In the genomic region with DNA sequence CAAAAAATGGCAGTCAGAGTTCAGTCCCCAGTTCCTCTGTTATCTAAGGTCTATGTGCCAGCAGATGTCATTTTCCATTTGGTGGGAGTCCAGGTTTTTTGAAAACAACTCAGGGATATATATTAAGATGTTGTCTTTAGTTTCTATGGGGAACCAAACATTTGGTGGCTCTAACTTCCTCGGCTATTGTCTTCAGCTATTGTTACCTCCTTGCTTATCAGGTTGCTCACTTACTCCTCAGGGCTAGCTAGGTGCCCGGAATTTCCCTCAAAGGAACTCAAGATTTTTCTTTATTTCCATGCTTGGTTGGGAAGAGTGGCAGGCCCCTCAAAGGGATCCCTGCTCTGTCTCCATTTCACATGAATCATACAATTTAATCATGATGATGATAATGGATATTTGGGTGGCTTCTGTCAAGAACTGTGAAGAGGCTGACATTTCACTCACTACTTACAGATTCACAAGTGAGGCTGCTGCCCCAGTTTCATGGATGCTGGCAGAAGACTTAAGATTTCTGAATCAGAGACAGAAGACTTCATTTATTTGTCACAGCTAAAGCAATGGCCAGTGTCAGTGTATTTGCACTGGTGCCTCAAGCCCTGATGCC, we compare ENCODE assay signal across 15 cellular contexts.
A peak's percentile ranks its signal among the peaks of the same experiment; 100 is the strongest.
DNase-seq lines count a peak whose midpoint lies in the region; TF ChIP-seq lines count a peak whose summit lies in the region.
"Had no signal": no experiment of that assay in that cellular context is flagged by ENCODE, and none has a peak within 500 bp of the region (broad histone marks: within the 10 kb centered on the region; RNA-seq: fewer than 3 reads in every experiment).

No MANE protein-coding gene starts in this region.

- H4K20me1 ChIP-seq in hepatocyte (ENCODE audit: insufficient read depth, poor library complexity, severe bottlenecking) = no peaks in the 10 kb centered on the region

- H3K27me3 Mint-ChIP-seq in HFFc6 (ENCODE audit: insufficient read depth) = no peaks in the 10 kb centered on the region; the same call in 1 of the 2 replicates
- H3K27me3 Mint-ChIP-seq: IgD-negative memory B cell had no signal

- H3K79me2 ChIP-seq in hepatocyte = no peaks in the 10 kb centered on the region

- WGBS in hepatocyte (ENCODE audit: low lambda C conversion rate, missing lambda C conversion rate) = 91% methylated on average over 2 of the region's 2 CpGs

- DNase-seq in HFFc6 (no peak), RPMI7951 (ENCODE audit: low read depth) (peak; percentile 39), hepatocyte (ENCODE audit: low spot score) (no peak), pulmonary artery endothelial cell (ENCODE audit: low read depth, low spot score) (peak; percentile 20), anterior cingulate cortex (lab: John Stamatoyannopoulos, UW) (no peak), SIG-M5 treated with dmso at 0.1 percent for 504 hours (lab: John Stamatoyannopoulos, UW; ENCODE audit: unreplicated experiment) (no peak)
- no peak for DNase-seq in activated CD8-positive, alpha-beta memory T cell treated with anti-CD3 and anti-CD28 coated beads, Interleukin-2, amount 50 U/mL, for 48 hours
- DNase-seq: C1 segment of cervical spinal cord, NCI-H1436 treated with DMSO at 0.1 percent for 48 hours, NCI-H2081, PC-3, Right ventricle myocardium superior had no signal

- H3K4me1 ChIP-seq in hepatocyte (ENCODE audit: insufficient read depth) = peaks cover 32% of the 10 kb centered on the region
- H3K4me1 ChIP-seq: HAP-1 had no signal

- H3K27ac Mint-ChIP-seq in HFFc6 = peak overlapping the region; percentile 11; the same call in 1 of the 2 replicates

- peak overlapping the region; percentile 93 for H3K27ac ChIP-seq in hepatocyte

- TF ChIP-seq CTCF in HFFc6 (IDR thresholded peaks at IDR 0.05) (no peak), hepatocyte (IDR thresholded peaks at IDR 0.05; ENCODE audit: poor library complexity) (no peak)

- no peaks in the 10 kb centered on the region for H3K9me3 ChIP-seq in hepatocyte (ENCODE audit: low read depth)
- H3K9me3 ChIP-seq: HAP-1 had no signal

- H3K4me2 ChIP-seq in hepatocyte = no peak overlapping the region

- H3K9me3 Mint-ChIP-seq in HFFc6 = no peaks in the 10 kb centered on the region
- H3K9me3 Mint-ChIP-seq: IgD-negative memory B cell had no signal

- H3K4me3 Mint-ChIP-seq in HFFc6 = no peak overlapping the region

- peaks cover 42% of the 10 kb centered on the region for H3K4me1 Mint-ChIP-seq in HFFc6 (ENCODE audit: low read depth)

- H3K27me3 ChIP-seq in hepatocyte = no peaks in the 10 kb centered on the region

- no peaks in the 10 kb centered on the region for H3K36me3 ChIP-seq in hepatocyte (replicated peaks; ENCODE audit: insufficient read depth, low read depth)
- H3K36me3 ChIP-seq: HAP-1 had no signal

- H2AFZ ChIP-seq in hepatocyte = no peak overlapping the region

- H3K36me3 Mint-ChIP-seq in HFFc6 (ENCODE audit: low read depth) = no peaks in the 10 kb centered on the region

- H3K4me3 ChIP-seq in hepatocyte = no peak overlapping the region
- H3K4me3 ChIP-seq: GM12878, HAP-1 had no signal

- no peaks in the 10 kb centered on the region for H3K9me2 ChIP-seq in hepatocyte (replicated peaks; ENCODE audit: insufficient read depth)

Comparison
In these comparisons a context has a peak if more than half of its experiments do, and no peak if none do; other contexts are left out.
1. DNase-seq: peak in RPMI7951 (single experiment) and pulmonary artery endothelial cell (single experiment); none in HFFc6 (single experiment), hepatocyte (single experiment), anterior cingulate cortex (0 of 58), SIG-M5 treated with dmso at 0.1 percent for 504 hours (single experiment) and activated CD8-positive, alpha-beta memory T cell treated with anti-CD3 and anti-CD28 coated beads, Interleukin-2, amount 50 U/mL, for 48 hours (single experiment).